In the genomic region with DNA sequence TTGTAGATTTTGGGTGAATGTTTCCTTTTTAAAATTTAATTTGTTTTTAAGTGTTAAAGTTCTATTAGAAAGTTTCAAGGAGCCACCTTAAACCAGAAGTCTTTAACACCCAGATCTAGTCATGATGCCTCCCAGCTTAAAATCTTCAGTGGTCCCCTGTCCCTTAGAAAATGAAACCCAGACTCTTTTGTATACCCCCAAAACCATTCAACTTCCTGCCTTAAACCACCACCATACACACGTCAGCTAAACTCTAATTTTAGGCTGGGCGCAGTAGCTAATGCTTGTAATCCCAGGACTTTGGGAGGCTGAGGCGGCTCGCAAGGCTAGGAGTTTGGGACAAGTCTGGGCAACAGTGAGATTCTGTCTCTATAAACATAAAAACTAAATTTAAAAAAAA, we compare ENCODE assay signal across 15 cellular contexts. TPM values are rescaled to one million over a fixed set of nuclear protein-coding genes. Genes with fewer than 3 reads are reported as not detected.
DNase-seq lines count a peak whose midpoint lies in the region; ATAC-seq and TF ChIP-seq lines count a peak whose summit lies in the region.
"Had no signal": no experiment of that assay in that cellular context is flagged by ENCODE, and none has a peak within 500 bp of the region (broad histone marks: within the 10 kb centered on the region; RNA-seq: fewer than 3 reads in every experiment).

No MANE protein-coding gene starts in this region.

- no peak overlapping the region for H3K27ac Mint-ChIP-seq in T-helper 17 cell
- H3K27ac Mint-ChIP-seq: activated CD4-positive, alpha-beta T cell treated with anti-CD3 and anti-CD28 coated beads, Interleukin-2, amount 10 ng/mL, durations not matched to agents 24 days and 14 days; nephron had no signal

- H3K27me3 ChIP-seq in breast epithelium: no peaks in the 10 kb centered on the region
- H3K27me3 ChIP-seq: body of pancreas had no signal

- H3K36me3 ChIP-seq in mucosa of descending colon (ENCODE audit: low read depth) (no peaks in the 10 kb centered on the region), breast epithelium (no peaks in the 10 kb centered on the region)

- DNase-seq in mucosa of descending colon (no peak), breast epithelium (ENCODE audit: low spot score in 2 of 2) (no peak), Ammon's horn (ENCODE audit: low spot score) (no peak), NCI-H187 treated with DMSO at 0.1 percent for 48 hours (lab: John Stamatoyannopoulos, UW) (no peak), T-helper 17 cell (no peak)
- DNase-seq: activated CD4-positive, alpha-beta T cell treated with anti-CD3 and anti-CD28 coated beads, Interleukin-2, amount 10 ng/mL, durations not matched to agents 24 days and 14 days; activated gamma-delta T cell treated with Interleukin-2 at 50 U/mL for 16 hours; body of pancreas; NCI-H1930; NCI-H748 treated with DMSO at 0.1 percent for 48 hours; stimulated activated CD4-positive, alpha-beta T cell treated with anti-CD3 and anti-CD28 coated beads, Interleukin-2, amount 100 ng/mL, for 48 hours had no signal

- H3K27ac ChIP-seq in breast epithelium: no peak overlapping the region
- H3K27ac ChIP-seq: body of pancreas had no signal

- no peak overlapping the region for H3K4me3 ChIP-seq in mucosa of descending colon
- no peak overlapping the region for H3K4me3 ChIP-seq in breast epithelium
- H3K4me3 ChIP-seq: body of pancreas had no signal

- H3K36me3 Mint-ChIP-seq in T-helper 17 cell (ENCODE audit: low read depth): no peaks in the 10 kb centered on the region

- TF ChIP-seq CTCF in mucosa of descending colon (IDR thresholded peaks at IDR 0.05): no peak
- TF ChIP-seq CTCF in breast epithelium (IDR thresholded peaks at IDR 0.05): no peak

- peaks cover 16% of the 10 kb centered on the region for H3K4me1 Mint-ChIP-seq in T-helper 17 cell
- H3K4me1 Mint-ChIP-seq: nephron had no signal

- H3K4me1 ChIP-seq in mucosa of descending colon (ENCODE audit: low read depth): no peaks in the 10 kb centered on the region
- no peaks in the 10 kb centered on the region for H3K4me1 ChIP-seq in breast epithelium
- H3K4me1 ChIP-seq: body of pancreas had no signal

- ATAC-seq in GM18861 (IDR thresholded peaks at IDR 0.05; ENCODE audit: unreplicated experiment) (peak; percentile 64), GM21529 (IDR thresholded peaks at IDR 0.05; ENCODE audit: unreplicated experiment) (peak; percentile 67), HG03342 (IDR thresholded peaks at IDR 0.05; ENCODE audit: unreplicated experiment) (peak; percentile 74), mucosa of descending colon (peak; percentile 45), T-helper 17 cell (no peak)
- ATAC-seq: body of pancreas had no signal

- no peaks in the 10 kb centered on the region for H3K27me3 Mint-ChIP-seq in T-helper 17 cell
- H3K27me3 Mint-ChIP-seq: activated CD4-positive, alpha-beta T cell treated with anti-CD3 and anti-CD28 coated beads, Interleukin-2, amount 10 ng/mL, durations not matched to agents 24 days and 14 days had no signal

- intact Hi-C loops in mucosa of descending colon (cut with DNase I, micrococcal nuclease): no loop called here
- intact Hi-C loops in breast epithelium (cut with DNase I; ENCODE audit: low total_unique reads): no loop called here

- no peak for TF ChIP-seq POLR2A in breast epithelium (IDR thresholded peaks at IDR 0.05)

- H3K9me3 ChIP-seq in mucosa of descending colon (no peaks in the 10 kb centered on the region), breast epithelium (no peaks in the 10 kb centered on the region), T-helper 17 cell (ENCODE audit: control insufficient read depth, low read length, poor library complexity, severe bottlenecking) (no peaks in the 10 kb centered on the region)
- H3K9me3 ChIP-seq: body of pancreas had no signal

- no peak overlapping the region for H3K4me3 Mint-ChIP-seq in T-helper 17 cell
- H3K4me3 Mint-ChIP-seq: nephron had no signal

RNA-seq across cellular contexts. Expression of a gene that starts 37.9 kb away (rescaled TPM):
- total RNA-seq in mucosa of descending colon (10 to 100 TPM in 2 of 3 donors, 1 to 10 TPM in 1; 8.5 to 14.1 (median 11.6) TPM), breast epithelium (10 to 100 TPM; 15.7 to 54.3 (median 33.8) TPM), T-helper 17 cell (10 to 100 TPM; 37.8 to 45.9 TPM)
